Comparison of ENCODE assay signal across 10 cellular contexts in genomic region chr4:76752911-76753494, GRCh38.
DNase-seq lines count a peak whose midpoint lies in the region; ATAC-seq and TF ChIP-seq lines count a peak whose summit lies in the region.
"Had no signal": no experiment of that assay in that cellular context is flagged by ENCODE, and none has a peak within 500 bp of the region (broad histone marks: within the 10 kb centered on the region; RNA-seq: fewer than 3 reads in every experiment).

No MANE protein-coding gene starts in this region.

- no peaks in the 10 kb centered on the region for H3K36me3 ChIP-seq in DND-41 (ENCODE audit: insufficient read depth, low read length)
- H3K36me3 ChIP-seq in esophagus (ENCODE audit: control insufficient read depth in 2 of 2, insufficient read depth in 2 of 2, low read length in 1 of 2): peaks cover 2 to 6% of the 10 kb centered on the region in 2 donors
- H3K36me3 ChIP-seq in osteoblast (ENCODE audit: insufficient read depth, low read length): peaks cover 12% of the 10 kb centered on the region

- H3K27ac ChIP-seq in DND-41 (ENCODE audit: low read length): no peak overlapping the region
- peak overlapping the region; percentile 60 to 66 for H3K27ac ChIP-seq in esophagus (ENCODE audit: low read depth in 2 of 2, low read length in 1 of 2)
- peak overlapping the region; percentile 99 for H3K27ac ChIP-seq in osteoblast (ENCODE audit: low read depth, low read length)

- H4K20me1 ChIP-seq in DND-41 (ENCODE audit: insufficient read depth, low read length) (no peaks in the 10 kb centered on the region), osteoblast (ENCODE audit: insufficient read depth, low read length) (no peaks in the 10 kb centered on the region)

- H3K79me2 ChIP-seq in DND-41 (ENCODE audit: insufficient read depth, low read length) (no peaks in the 10 kb centered on the region), osteoblast (ENCODE audit: insufficient read depth, low read length) (no peaks in the 10 kb centered on the region)

- no peak overlapping the region for H3K4me3 Mint-ChIP-seq in CD14-positive monocyte
- H3K4me3 Mint-ChIP-seq: stimulated activated naive B cell treated with anti-CD40 and anti-IgM and Interleukin-4, amounts not matched to agents 10 μg/mL and 1 μg/mL and 100 μg/mL, for 72 hours had no signal

- no peak overlapping the region for H3K9ac ChIP-seq in DND-41 (ENCODE audit: low read depth, low read length)

- H3K9me3 ChIP-seq in DND-41 (ENCODE audit: insufficient read depth, low read length, severe bottlenecking) (peaks cover 2% of the 10 kb centered on the region), esophagus (ENCODE audit: control insufficient read depth in 2 of 2, insufficient read depth in 1 of 2, low read depth in 1 of 2, low read length in 1 of 2) (no peaks in the 10 kb centered on the region), osteoblast (ENCODE audit: low read depth, low read length) (no peaks in the 10 kb centered on the region)

- H3K4me3 ChIP-seq in DND-41 (ENCODE audit: low read depth in 1 of 2, low read length in 2 of 2): no peak overlapping the region
- H3K4me3 ChIP-seq in esophagus (ENCODE audit: low read depth in 1 of 2, low read length in 2 of 2): no peak overlapping the region
- peak overlapping the region; percentile 56 for H3K4me3 ChIP-seq in osteoblast (ENCODE audit: insufficient read depth, low read length)

- no peak for TF ChIP-seq CTCF in DND-41 (IDR thresholded peaks at IDR 0.05; ENCODE audit: borderline replicate concordance, extremely low read depth, low read length, poor library complexity, severe bottlenecking)
- no peak for TF ChIP-seq CTCF in osteoblast (IDR thresholded peaks at IDR 0.05; ENCODE audit: extremely low read depth, low read depth, low read length)
- no peak for TF ChIP-seq CTCF in CD14-positive monocyte (IDR thresholded peaks at IDR 0.05)

- DNase-seq in DND-41 (no peak), NCI-H460 (ENCODE audit: extremely low read depth, low read depth) (peak; percentile 21), osteoblast (ENCODE audit: insufficient read length, low spot score, missing footprints) (peak; percentile 89), CD14-positive monocyte (ENCODE audit: low spot score) (no peak)
- DNase-seq: NCI-H1105 treated with DMSO at 0.1 percent for 48 hours; stimulated activated naive B cell treated with anti-CD40 and anti-IgM and Interleukin-4, amounts not matched to agents 10 μg/mL and 1 μg/mL and 100 μg/mL, for 72 hours had no signal

- 50 to 65% methylated on average over 2 of the region's 2 CpGs for WGBS in esophagus, 2 donors

- peaks cover 8 to 9% (median 8%) of the 10 kb centered on the region in 3 donors for H3K27me3 Mint-ChIP-seq in CD14-positive monocyte (ENCODE audit: low read depth in 3 of 3)

- intact Hi-C loops in CD14-positive monocyte (cut with micrococcal nuclease): no loop called here

- H3K27ac Mint-ChIP-seq in CD14-positive monocyte: no peak overlapping the region
- H3K27ac Mint-ChIP-seq: stimulated activated naive B cell treated with anti-CD40 and anti-IgM and Interleukin-4, amounts not matched to agents 10 μg/mL and 1 μg/mL and 100 μg/mL, for 72 hours had no signal

- no peak overlapping the region for H2AFZ ChIP-seq in DND-41 (ENCODE audit: low read depth, low read length)
- peak overlapping the region; percentile 81 for H2AFZ ChIP-seq in osteoblast (ENCODE audit: low read length)

- H3K36me3 Mint-ChIP-seq in CD14-positive monocyte: no peaks in the 10 kb centered on the region
- H3K36me3 Mint-ChIP-seq: stimulated activated naive B cell treated with anti-CD40 and anti-IgM and Interleukin-4, amounts not matched to agents 10 μg/mL and 1 μg/mL and 100 μg/mL, for 72 hours had no signal

- ATAC-seq in DND-41 (ENCODE audit: insufficient read depth, low read depth) (peak; percentile 67), GM19467 (IDR thresholded peaks at IDR 0.05; ENCODE audit: unreplicated experiment) (no peak), GM18873 (IDR thresholded peaks at IDR 0.05; ENCODE audit: low FRiP score, unreplicated experiment) (no peak), GM18517 (IDR thresholded peaks at IDR 0.05; ENCODE audit: unreplicated experiment) (no peak)
- ATAC-seq: stimulated activated naive B cell treated with anti-CD40 and anti-IgM and Interleukin-4, amounts not matched to agents 10 μg/mL and 1 μg/mL and 100 μg/mL, for 72 hours had no signal

- H3K4me2 ChIP-seq in DND-41 (ENCODE audit: insufficient read depth, low read length) (no peak overlapping the region), osteoblast (ENCODE audit: insufficient read depth, low read length) (peak overlapping the region; percentile 83)

- peaks cover 0 to 4% (median 0%) of the 10 kb centered on the region in 7 donors for H3K9me3 Mint-ChIP-seq in CD14-positive monocyte

- H3K4me1 ChIP-seq in DND-41 (ENCODE audit: insufficient read depth, low read length): no peaks in the 10 kb centered on the region
- peaks cover 0 to 2% of the 10 kb centered on the region in 2 donors for H3K4me1 ChIP-seq in esophagus (ENCODE audit: control insufficient read depth in 2 of 2, insufficient read depth in 2 of 2, low read length in 1 of 2)
- H3K4me1 ChIP-seq in osteoblast (ENCODE audit: insufficient read depth, low read length): peaks cover 45% of the 10 kb centered on the region

- H3K4me1 Mint-ChIP-seq in CD14-positive monocyte: no peaks in the 10 kb centered on the region

- H3K27me3 ChIP-seq in DND-41 (ENCODE audit: insufficient read depth, low read length, poor library complexity) (no peaks in the 10 kb centered on the region), esophagus (ENCODE audit: control insufficient read depth in 1 of 2, insufficient read depth in 2 of 2, low read length in 2 of 2) (no peaks in the 10 kb centered on the region), osteoblast (ENCODE audit: insufficient read depth, low read length) (no peaks in the 10 kb centered on the region)

Comparison
In these comparisons a context has a peak if more than half of its experiments do, and no peak if none do; other contexts are left out.
1. DNase-seq: peak in NCI-H460 (single experiment) and osteoblast (single experiment); none in DND-41 (single experiment) and CD14-positive monocyte (single experiment).